Comparison of ENCODE assay signal across 1 cellular context in the genomic region with DNA sequence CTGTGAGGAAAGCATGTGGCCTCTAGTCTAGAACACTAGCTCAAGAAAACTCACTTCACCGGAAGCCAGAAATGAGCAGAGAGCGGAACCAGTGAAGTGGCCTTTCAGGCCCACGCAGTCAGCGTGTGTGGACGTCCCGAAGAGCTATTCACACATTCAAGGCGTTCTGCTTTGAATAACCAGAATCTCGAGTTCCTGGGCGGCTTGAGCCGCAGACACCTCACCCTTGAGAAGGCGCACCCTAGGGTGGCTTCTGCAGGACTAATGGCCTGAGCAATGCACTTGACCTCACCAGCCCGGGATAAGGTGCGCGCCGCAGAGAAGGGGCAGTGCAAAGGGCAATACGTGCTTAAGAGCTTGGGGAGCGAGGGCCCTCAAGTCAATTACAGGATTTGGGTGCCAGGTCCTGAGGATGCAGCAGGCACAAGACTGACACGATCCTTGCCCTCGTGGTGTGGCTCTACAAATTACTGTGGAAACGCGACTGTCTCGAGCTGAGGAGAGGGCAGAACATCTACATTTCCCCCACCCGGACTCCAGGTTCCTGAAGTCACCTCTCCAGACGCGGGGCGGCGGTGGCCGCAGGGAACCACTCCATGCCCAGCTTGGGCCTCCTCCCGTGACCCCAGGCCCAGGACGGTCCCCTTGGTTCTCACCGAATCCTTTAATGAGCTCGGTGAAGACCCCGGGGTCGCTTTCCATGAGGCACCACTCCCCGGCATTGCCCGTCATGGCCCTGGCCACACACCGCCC.
TF ChIP-seq lines count a peak whose summit lies in the region.

No MANE protein-coding gene starts in this region.

TF ChIP-seq in IMR-90, 13 proteins besides CTCF, POLR2A, EP300 and RAD21:
- TF ChIP-seq MXI1 (IDR thresholded peaks at IDR 0.05; ENCODE audit: borderline replicate concordance, low read depth, low read length) (0 out of 2 replicates have a peak, but pooled peaks have one; percentile 24), RCOR1 (IDR thresholded peaks at IDR 0.05; ENCODE audit: insufficient replicate concordance, low read length) (no peak)
- TF ChIP-seq, protein P1, sequence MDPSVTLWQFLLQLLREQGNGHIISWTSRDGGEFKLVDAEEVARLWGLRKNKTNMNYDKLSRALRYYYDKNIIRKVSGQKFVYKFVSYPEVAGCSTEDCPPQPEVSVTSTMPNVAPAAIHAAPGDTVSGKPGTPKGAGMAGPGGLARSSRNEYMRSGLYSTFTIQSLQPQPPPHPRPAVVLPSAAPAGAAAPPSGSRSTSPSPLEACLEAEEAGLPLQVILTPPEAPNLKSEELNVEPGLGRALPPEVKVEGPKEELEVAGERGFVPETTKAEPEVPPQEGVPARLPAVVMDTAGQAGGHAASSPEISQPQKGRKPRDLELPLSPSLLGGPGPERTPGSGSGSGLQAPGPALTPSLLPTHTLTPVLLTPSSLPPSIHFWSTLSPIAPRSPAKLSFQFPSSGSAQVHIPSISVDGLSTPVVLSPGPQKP (IDR thresholded peaks at IDR 0.05; ENCODE audit: borderline replicate concordance, low read depth, low read length), result no peak
